ENCODE assay signal across 8 cellular contexts in genomic region chr3:10192953-10193691, GRCh38. TPM values are rescaled to one million over a fixed set of nuclear protein-coding genes. Genes with fewer than 3 reads are reported as not detected.
DNase-seq lines count a peak whose midpoint lies in the region; ATAC-seq and TF ChIP-seq lines count a peak whose summit lies in the region.

No MANE protein-coding gene starts in this region.

- POLR2A ChIA-PET in activated CD8-positive, alpha-beta T cell treated with anti-CD3 and anti-CD28 coated beads for 36 hours (lab: Charles Lee) = interaction anchor here (0.7 to 3.9 kb wide), 8 partner anchors 20 to 207 kb away, joined by 3 to 18 read pairs (median 4); partner anchors contain the start of genes EMC3, TATDN2 and VHL

- H3K4me2 ChIP-seq in neuronal stem cell (ENCODE audit: insufficient read depth, low read length, poor library complexity, severe bottlenecking) = no peak overlapping the region

- no peak overlapping the region for H4K8ac ChIP-seq in neuronal stem cell (ENCODE audit: low read depth, low read length)

- H3K9me3 ChIP-seq in HUES48 (ENCODE audit: control insufficient read depth, insufficient read depth, low read length) (no peaks in the 10 kb centered on the region), endodermal cell (ENCODE audit: control insufficient read depth, low read length) (no peaks in the 10 kb centered on the region), neuronal stem cell (replicated peaks in 1 of 2; ENCODE audit: control insufficient read depth in 2 of 2, insufficient read depth in 1 of 2, low read depth in 1 of 2, low read length in 2 of 2) (no peaks in the 10 kb centered on the region)

- H3K4ac ChIP-seq in neuronal stem cell (ENCODE audit: low read length) = peak overlapping the region; percentile 59

- H3K9ac ChIP-seq in HUES48 (ENCODE audit: low read depth, low read length) = 0 out of 2 replicates have a peak overlapping the region, but pooled peaks have one; percentile 32
- H3K9ac ChIP-seq in endodermal cell (ENCODE audit: extremely low read depth, low read length, poor library complexity, severe bottlenecking) = no peak overlapping the region
- no peak overlapping the region for H3K9ac ChIP-seq in neuronal stem cell (ENCODE audit: low read depth, low read length, poor library complexity)

- no peak overlapping the region for H3K14ac ChIP-seq in neuronal stem cell (ENCODE audit: low read length)

- peak overlapping the region; percentile 55 for H3K4me3 Mint-ChIP-seq in activated CD8-positive, alpha-beta T cell treated with anti-CD3 and anti-CD28 coated beads for 36 hours
- no peak overlapping the region for H3K4me3 Mint-ChIP-seq in endodermal cell

- peaks cover 83% of the 10 kb centered on the region for H3K4me1 Mint-ChIP-seq in activated CD8-positive, alpha-beta T cell treated with anti-CD3 and anti-CD28 coated beads for 36 hours (ENCODE audit: low read depth)
- H3K4me1 Mint-ChIP-seq in endodermal cell = peaks cover 4% of the 10 kb centered on the region

- no peak overlapping the region for H2BK12ac ChIP-seq in neuronal stem cell (ENCODE audit: low read length)

- H3K27ac Mint-ChIP-seq in activated CD8-positive, alpha-beta T cell treated with anti-CD3 and anti-CD28 coated beads for 36 hours = peak overlapping the region; percentile 98
- peak overlapping the region; percentile 35 for H3K27ac Mint-ChIP-seq in endodermal cell

- TF ChIP-seq CTCF in activated CD8-positive, alpha-beta T cell treated with anti-CD3 and anti-CD28 coated beads for 36 hours (IDR thresholded peaks at IDR 0.05) = peak; percentile 32
- TF ChIP-seq CTCF in endodermal cell (conservative IDR thresholded peaks at IDR 0.05) = peak; percentile 71

- H2BK15ac ChIP-seq in neuronal stem cell (ENCODE audit: low read length) = no peak overlapping the region

- no peak overlapping the region for H3K23ac ChIP-seq in neuronal stem cell (ENCODE audit: low read depth, low read length, poor library complexity)

- H3K18ac ChIP-seq in neuronal stem cell (ENCODE audit: low read length) = no peak overlapping the region

- H2BK5ac ChIP-seq in neuronal stem cell (ENCODE audit: low read length) = no peak overlapping the region

- no peak overlapping the region for H3K27ac ChIP-seq in HUES48 (ENCODE audit: low read depth, low read length)
- H3K27ac ChIP-seq in endodermal cell (ENCODE audit: low read depth, low read length) = no peak overlapping the region
- H3K27ac ChIP-seq in neuronal stem cell (replicated peaks; ENCODE audit: low read length) = no peak overlapping the region

- H2AFZ ChIP-seq in neuronal stem cell (ENCODE audit: low read length) = peak overlapping the region; percentile 2

- 85 to 89% methylated on average over 9 to 12 of the region's 12 CpGs for WGBS in endodermal cell (ENCODE audit: insufficient coverage in 1 of 2, insufficient read length in 1 of 2), 2 experiments
- no CpG with 5 or more reads among the region's 12 CpGs for WGBS in neuronal stem cell (ENCODE audit: extremely low coverage in 2 of 2, insufficient read length in 2 of 2, insufficient replicate concordance in 1 of 2), 2 donors

- H2AK5ac ChIP-seq in neuronal stem cell (ENCODE audit: low read depth, low read length) = peak overlapping the region; percentile 50

- H3K4me3 ChIP-seq in HUES48 (ENCODE audit: low read depth, low read length) (no peak overlapping the region), endodermal cell (ENCODE audit: low read length) (no peak overlapping the region), neuronal stem cell (ENCODE audit: low read length in 2 of 2) (no peak overlapping the region)

- H2BK120ac ChIP-seq in neuronal stem cell (ENCODE audit: low read depth, low read length) = no peak overlapping the region

- intact Hi-C loops in activated CD8-positive, alpha-beta T cell treated with anti-CD3 and anti-CD28 coated beads for 36 hours (cut with micrococcal nuclease) = loop anchor here (5.0 kb wide), 1 partner anchor 34 kb away; no protein-coding TSS in a partner anchor

- no peaks in the 10 kb centered on the region for H3K79me1 ChIP-seq in neuronal stem cell (ENCODE audit: low read depth, low read length)

- H3K36me3 ChIP-seq in HUES48 (ENCODE audit: control insufficient read depth, insufficient read depth, low read length) (no peaks in the 10 kb centered on the region), endodermal cell (ENCODE audit: control insufficient read depth, insufficient read depth, low read length) (no peaks in the 10 kb centered on the region), neuronal stem cell (replicated peaks in 1 of 2; ENCODE audit: control insufficient read depth in 2 of 2, insufficient read depth in 2 of 2, low read length in 2 of 2) (no peaks in the 10 kb centered on the region)

- CTCF ChIA-PET in activated CD8-positive, alpha-beta T cell treated with anti-CD3 and anti-CD28 coated beads for 36 hours (lab: Charles Lee) = interaction anchor here (0.6 to 3.3 kb wide), 12 partner anchors 8 to 1081 kb away, joined by 3 to 15 read pairs (median 5); partner anchors contain the start of gene IRAK2

- peak; percentile 53 for ATAC-seq in GM18511 (IDR thresholded peaks at IDR 0.05; ENCODE audit: unreplicated experiment)
- ATAC-seq in activated CD8-positive, alpha-beta T cell treated with anti-CD3 and anti-CD28 coated beads for 36 hours = peak; percentile 29

- no peaks in the 10 kb centered on the region for H3K27me3 Mint-ChIP-seq in activated CD8-positive, alpha-beta T cell treated with anti-CD3 and anti-CD28 coated beads for 36 hours
- H3K27me3 Mint-ChIP-seq in endodermal cell (ENCODE audit: insufficient read depth) = no peaks in the 10 kb centered on the region

- no peaks in the 10 kb centered on the region for H3K36me3 Mint-ChIP-seq in activated CD8-positive, alpha-beta T cell treated with anti-CD3 and anti-CD28 coated beads for 36 hours (ENCODE audit: low read depth)
- no peaks in the 10 kb centered on the region for H3K36me3 Mint-ChIP-seq in endodermal cell (ENCODE audit: low read depth)

- DNase-seq in activated CD8-positive, alpha-beta T cell treated with anti-CD3 and anti-CD28 coated beads for 36 hours = peak; percentile 83
- peak; percentile 71 for DNase-seq in endodermal cell
- DNase-seq in neuronal stem cell (ENCODE audit: low spot score) = no peak
- peak; percentile 56 for DNase-seq in ureter (ENCODE audit: low spot score)
- DNase-seq in NCI-H345 treated with DMSO at 0.1 percent for 48 hours (lab: John Stamatoyannopoulos, UW; ENCODE audit: unreplicated experiment) = no peak
- DNase-seq in NCI-H748 (lab: John Stamatoyannopoulos, UW; ENCODE audit: unreplicated experiment) = no peak

- H4K91ac ChIP-seq in neuronal stem cell (ENCODE audit: low read depth, low read length, poor library complexity) = no peak overlapping the region

- H3K4me1 ChIP-seq in HUES48 (ENCODE audit: control insufficient read depth, insufficient read depth, low read length) (no peaks in the 10 kb centered on the region; the same call in 1 of the 2 replicates), endodermal cell (ENCODE audit: control insufficient read depth, insufficient read depth, low read length) (no peaks in the 10 kb centered on the region), neuronal stem cell (ENCODE audit: control insufficient read depth in 2 of 2, insufficient read depth in 1 of 2, low read depth in 1 of 2, low read length in 2 of 2) (peaks cover 10 to 18% of the 10 kb centered on the region in 2 donors)

- H3K27me3 ChIP-seq in HUES48 (ENCODE audit: control insufficient read depth, insufficient read depth, low read length) = no peaks in the 10 kb centered on the region
- no peaks in the 10 kb centered on the region for H3K27me3 ChIP-seq in endodermal cell (ENCODE audit: control insufficient read depth, insufficient read depth, low read length, poor library complexity, severe bottlenecking)
- no peaks in the 10 kb centered on the region for H3K27me3 ChIP-seq in neuronal stem cell (ENCODE audit: control insufficient read depth in 3 of 3, insufficient read depth in 3 of 3, low read depth in 1 of 3, low read length in 3 of 3)

- H3K9me3 Mint-ChIP-seq in activated CD8-positive, alpha-beta T cell treated with anti-CD3 and anti-CD28 coated beads for 36 hours = no peaks in the 10 kb centered on the region
- no peaks in the 10 kb centered on the region for H3K9me3 Mint-ChIP-seq in endodermal cell

RNA-seq across cellular contexts. Expression of gene IRAK2, which starts 28.4 kb away (rescaled TPM):
- total RNA-seq in activated CD8-positive, alpha-beta T cell treated with anti-CD3 and anti-CD28 coated beads for 36 hours = 1 to 10 TPM; 3.0 TPM
- total RNA-seq in endodermal cell (under 1 TPM; 0.26 to 0.40 TPM), ureter (20.3 TPM)
- polyA plus RNA-seq in endodermal cell (2013, experiment 1 of 2) = 0.46 TPM
- 0.83 TPM for polyA plus RNA-seq in endodermal cell (2013, experiment 2 of 2)
- polyA plus RNA-seq in neuronal stem cell (2013, experiment 1 of 2) = 0.45 TPM
- 0.54 TPM for polyA plus RNA-seq in neuronal stem cell (2013, experiment 2 of 2)

RNA-seq across cellular contexts. Expression of gene VHL, which starts 51.5 kb away (rescaled TPM):
- total RNA-seq in activated CD8-positive, alpha-beta T cell treated with anti-CD3 and anti-CD28 coated beads for 36 hours = 10 to 100 TPM; 43.6 to 46.9 TPM
- total RNA-seq in endodermal cell (10 to 100 TPM; 60.4 to 71.5 TPM), ureter (55.3 TPM)
- 57.1 TPM for polyA plus RNA-seq in endodermal cell (2013, experiment 1 of 2)
- polyA plus RNA-seq in endodermal cell (2013, experiment 2 of 2) = 57.3 TPM
- 46.6 TPM for polyA plus RNA-seq in neuronal stem cell (2013, experiment 1 of 2)
- polyA plus RNA-seq in neuronal stem cell (2013, experiment 2 of 2) = 47.3 TPM

RNA-seq across cellular contexts. Expression of gene TATDN2, which starts 55.1 kb away (rescaled TPM):
- 10 to 100 TPM; 37.1 to 38.5 TPM for total RNA-seq in activated CD8-positive, alpha-beta T cell treated with anti-CD3 and anti-CD28 coated beads for 36 hours
- total RNA-seq in endodermal cell (10 to 100 TPM; 34.0 to 34.1 TPM), ureter (37.8 TPM)
- 18.5 TPM for polyA plus RNA-seq in endodermal cell (2013, experiment 1 of 2)
- 16.3 TPM for polyA plus RNA-seq in endodermal cell (2013, experiment 2 of 2)
- polyA plus RNA-seq in neuronal stem cell (2013, experiment 1 of 2) = 10.3 TPM
- polyA plus RNA-seq in neuronal stem cell (2013, experiment 2 of 2) = 10.2 TPM

Comparison
In these comparisons a context has a peak if more than half of its experiments do, and no peak if none do; other contexts are left out.
1. DNase-seq: peak in activated CD8-positive, alpha-beta T cell treated with anti-CD3 and anti-CD28 coated beads for 36 hours (single experiment), endodermal cell (single experiment) and ureter (single experiment); none in neuronal stem cell (single experiment), NCI-H345 treated with DMSO at 0.1 percent for 48 hours (single experiment) and NCI-H748 (single experiment).